In genomic region chr3:169965562-169965961, GRCh38 we compare ENCODE assay signal across 1 cellular context.
TF ChIP-seq lines count a peak whose summit lies in the region.

No MANE protein-coding gene starts in this region.

TF ChIP-seq in SK-N-SH treated with all-trans-retinoic acid at 6 μM for 48 hours, 23 proteins besides CTCF, POLR2A, EP300 and RAD21 (continued from another document):
- TF ChIP-seq CSRNP3 (CRISPR knock-in tag; IDR thresholded peaks at IDR 0.05), result no peak
- no peak for TF ChIP-seq ZFP3 (CRISPR knock-in tag; IDR thresholded peaks at IDR 0.05)
- TF ChIP-seq PATZ1 (CRISPR knock-in tag; IDR thresholded peaks at IDR 0.05; ENCODE audit: borderline replicate concordance), result no peak
- no peak for TF ChIP-seq SNAI2 (CRISPR knock-in tag; IDR thresholded peaks at IDR 0.05)
- no peak for TF ChIP-seq ISL1 (CRISPR knock-in tag; IDR thresholded peaks at IDR 0.05)
- TF ChIP-seq CSDC2 (CRISPR knock-in tag; IDR thresholded peaks at IDR 0.05), result no peak
